8 cellular contexts compared by ENCODE assay signal in genomic region chr4:39976141-39976944, GRCh38. TPM values are rescaled to one million over a fixed set of nuclear protein-coding genes. Genes with fewer than 3 reads are reported as not detected.
DNase-seq lines count a peak whose midpoint lies in the region; ATAC-seq and TF ChIP-seq lines count a peak whose summit lies in the region.

No MANE protein-coding gene starts in this region.

- intact Hi-C loops in left ventricle myocardium inferior (cut with micrococcal nuclease) = loop anchor here (5.0 kb wide), 1 partner anchor 279 kb away; the partner anchor contains the start of gene UBE2K
- intact Hi-C loops in posterior cingulate gyrus (cut with DNase I) = loop anchor here (1.0 to 5.0 kb wide), 4 partner anchors 81 to 450 kb away; partner anchors contain the start of genes N4BP2, SMIM14, UBE2K and UGDH

- H3K27ac ChIP-seq in left ventricle myocardium inferior (replicated peaks) = peak overlapping the region; percentile 91

- DNase-seq in G401 (ENCODE audit: low spot score) (peak; percentile 86), NCI-H1436 (lab: John Stamatoyannopoulos, UW) (peak; percentile 63), T-helper 1 cell (peak; percentile 23 to 74 (median 57)), amygdala (lab: John Stamatoyannopoulos, UW) (peak in 54 of 56 donors; percentile 3 to 80 (median 59)), left ventricle myocardium inferior (peak; percentile 72), posterior cingulate gyrus (peak; percentile 52 to 95 (median 72)), type B pancreatic cell (ENCODE audit: extremely low spot score, unreplicated experiment) (peak; percentile 80)

- ATAC-seq in HG02759 (IDR thresholded peaks at IDR 0.05; ENCODE audit: unreplicated experiment) = peak; percentile 32

- H3K4me3 Mint-ChIP-seq in type B pancreatic cell = peak overlapping the region; percentile 96

- H3K9me3 Mint-ChIP-seq in type B pancreatic cell = no peaks in the 10 kb centered on the region

- TF ChIP-seq CTCF in left ventricle myocardium inferior (IDR thresholded peaks at IDR 0.05; ENCODE audit: borderline replicate concordance) (peak; percentile 90), type B pancreatic cell (conservative IDR thresholded peaks at IDR 0.05) (peak; percentile 89)

- H3K36me3 Mint-ChIP-seq in type B pancreatic cell = peaks cover 25% of the 10 kb centered on the region

- peaks cover 21% of the 10 kb centered on the region for H3K4me1 Mint-ChIP-seq in type B pancreatic cell (ENCODE audit: unreplicated experiment)

- H3K4me1 ChIP-seq in left ventricle myocardium inferior = peaks cover 45% of the 10 kb centered on the region

- in situ Hi-C loops in G401 (cut with HindIII; ENCODE audit: low sequenced_read_pairs) = no loop called here

- H3K27ac Mint-ChIP-seq in type B pancreatic cell = peak overlapping the region; percentile 93

- peaks cover 24% of the 10 kb centered on the region for H3K36me3 ChIP-seq in left ventricle myocardium inferior

- H3K27me3 ChIP-seq in left ventricle myocardium inferior (ENCODE audit: low read depth) = no peaks in the 10 kb centered on the region

- peak overlapping the region; percentile 86 for H3K4me3 ChIP-seq in left ventricle myocardium inferior

- H3K9me3 ChIP-seq in left ventricle myocardium inferior (replicated peaks) = no peaks in the 10 kb centered on the region

- H3K27me3 Mint-ChIP-seq in type B pancreatic cell = no peaks in the 10 kb centered on the region

RNA-seq across cellular contexts. Expression of gene PDS5A, which starts 1.4 kb away (rescaled TPM):
- 40.6 and 55.9 TPM in 2 replicates for total RNA-seq in G401 (2014; rRNA removed; shearing (Covaris generic))
- total RNA-seq in left ventricle myocardium inferior (29.3 TPM), type B pancreatic cell (ENCODE audit: low replicate concordance) (67.1 and 73.3 TPM in 2 replicates)

Comparison
In these comparisons a context has a peak if more than half of its experiments do, and no peak if none do; other contexts are left out.
1. Peak in every context shown above with its lines: DNase-seq, ATAC-seq, H3K4me3 ChIP-seq and H3K27ac ChIP-seq.